10 cellular contexts compared by ENCODE assay signal in the genomic region with DNA sequence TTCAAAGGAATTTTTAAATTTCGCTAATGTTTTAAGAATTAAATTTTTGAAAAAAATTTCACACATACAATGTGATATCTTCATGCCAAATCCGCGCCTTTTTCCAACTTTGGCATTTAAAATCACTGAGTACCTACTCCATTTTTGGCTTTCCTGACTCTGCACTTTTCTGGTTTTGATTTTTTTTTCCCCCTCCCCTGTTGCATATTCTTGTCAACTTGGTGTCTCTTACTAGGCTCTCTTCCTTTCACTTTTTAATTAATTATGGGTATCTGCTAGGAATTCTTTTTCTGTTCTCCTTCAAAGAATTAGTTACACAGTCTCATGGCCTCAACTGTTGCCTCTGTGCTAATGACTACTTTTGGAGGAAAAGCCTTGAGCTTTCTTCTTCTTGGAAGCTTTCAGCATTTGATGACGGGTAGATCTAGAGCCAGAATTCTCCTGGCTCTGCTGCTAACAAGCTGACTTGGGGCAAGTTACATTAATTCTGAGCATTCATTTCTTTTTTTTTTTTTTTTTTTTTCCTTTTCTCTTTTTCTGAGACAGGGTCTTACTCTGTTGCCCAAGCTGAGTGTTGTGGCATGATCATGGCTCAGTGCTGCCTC. TPM values are rescaled to one million over a fixed set of nuclear protein-coding genes. Genes with fewer than 3 reads are reported as not detected.
DNase-seq lines count a peak whose midpoint lies in the region; ATAC-seq and TF ChIP-seq lines count a peak whose summit lies in the region.
"Had no signal": no experiment of that assay in that cellular context is flagged by ENCODE, and none has a peak within 500 bp of the region (broad histone marks: within the 10 kb centered on the region; RNA-seq: fewer than 3 reads in every experiment).

No MANE protein-coding gene starts in this region.

- H3K27ac Mint-ChIP-seq in Calu3 (ENCODE audit: unreplicated experiment) (no peak overlapping the region), endodermal cell (no peak overlapping the region)
- no peak overlapping the region for H3K27ac Mint-ChIP-seq in stimulated activated naive B cell treated with anti-CD40 and anti-IgM and Interleukin-4, amounts not matched to agents 10 μg/mL and 1 μg/mL and 100 μg/mL, for 72 hours

- H3K4me3 ChIP-seq in HUES48 (ENCODE audit: low read depth, low read length) (peak overlapping the region; percentile 91; the same call in 1 of the 2 replicates), endodermal cell (ENCODE audit: low read length) (peak overlapping the region; percentile 95), neuron (ENCODE audit: low read length) (peak overlapping the region; percentile 69)
- H3K4me3 ChIP-seq: lung had no signal

- CTCF ChIA-PET in Calu3 (lab: Charles Lee), result interaction anchor here (0.7 kb wide), 1 partner anchor 186 kb away, joined by 3 read pairs; a partner anchor contains a TSS

- no TSS peak for BruUV-seq in Calu3 (replicated peaks; lab: Mats Ljungman, UMichigan)

- no peak overlapping the region for H3K27ac ChIP-seq in HUES48 (ENCODE audit: low read depth, low read length)
- H3K27ac ChIP-seq in endodermal cell (ENCODE audit: low read depth, low read length), result no peak overlapping the region

- H3K36me3 ChIP-seq in HUES48 (ENCODE audit: control insufficient read depth, insufficient read depth, low read length) (peaks cover 8% of the 10 kb centered on the region), endodermal cell (ENCODE audit: control insufficient read depth, insufficient read depth, low read length) (peaks cover 45% of the 10 kb centered on the region), neuron (ENCODE audit: insufficient read depth, low read length) (peaks cover 4% of the 10 kb centered on the region)

- H3K27me3 ChIP-seq in HUES48 (ENCODE audit: control insufficient read depth, insufficient read depth, low read length) (no peaks in the 10 kb centered on the region), endodermal cell (ENCODE audit: control insufficient read depth, insufficient read depth, low read length, poor library complexity, severe bottlenecking) (no peaks in the 10 kb centered on the region), neuron (ENCODE audit: insufficient read depth, low read length) (no peaks in the 10 kb centered on the region)

- H3K9ac ChIP-seq in HUES48 (ENCODE audit: low read depth, low read length), result no peak overlapping the region
- H3K9ac ChIP-seq in endodermal cell (ENCODE audit: extremely low read depth, low read length, poor library complexity, severe bottlenecking), result peak overlapping the region; percentile 84

- DNase-seq in Calu3, result no peak
- DNase-seq in endodermal cell, result no peak
- DNase-seq in ACHN, result no peak
- DNase-seq in stimulated activated naive B cell treated with anti-CD40 and anti-IgM and Interleukin-4, amounts not matched to agents 10 μg/mL and 1 μg/mL and 100 μg/mL, for 72 hours, result no peak
- DNase-seq in KG1 (lab: John Stamatoyannopoulos, UW), result no peak
- DNase-seq: cerebellar nuclear complex, EL had no signal

- 76 to 100% methylated on average over 3 to 4 of the region's 4 CpGs for WGBS in endodermal cell (ENCODE audit: insufficient coverage in 1 of 2, insufficient read length in 1 of 2), 2 experiments

- H3K36me3 Mint-ChIP-seq in Calu3 (ENCODE audit: insufficient read depth, unreplicated experiment), result peaks cover 19% of the 10 kb centered on the region
- H3K36me3 Mint-ChIP-seq in endodermal cell (ENCODE audit: low read depth), result peaks cover 42% of the 10 kb centered on the region
- peaks cover 21 to 27% of the 10 kb centered on the region in 2 donors for H3K36me3 Mint-ChIP-seq in stimulated activated naive B cell treated with anti-CD40 and anti-IgM and Interleukin-4, amounts not matched to agents 10 μg/mL and 1 μg/mL and 100 μg/mL, for 72 hours

- in situ Hi-C loops in ACHN (cut with HindIII; ENCODE audit: low pct_ligation_motif_present, low pct_unique_long_range_greater_than_20kb, low sequenced_read_pairs), result no loop called here

- ATAC-seq in stimulated activated naive B cell treated with anti-CD40 and anti-IgM and Interleukin-4, amounts not matched to agents 10 μg/mL and 1 μg/mL and 100 μg/mL, for 72 hours (replicated peaks), result no peak

- H3K9me3 ChIP-seq in HUES48 (ENCODE audit: control insufficient read depth, insufficient read depth, low read length) (no peaks in the 10 kb centered on the region; the same call in 1 of the 2 replicates), endodermal cell (ENCODE audit: control insufficient read depth, low read length) (peaks cover 33% of the 10 kb centered on the region), neuron (ENCODE audit: low read length) (no peaks in the 10 kb centered on the region)

- H3K27me3 Mint-ChIP-seq in Calu3 (ENCODE audit: unreplicated experiment) (no peaks in the 10 kb centered on the region), endodermal cell (ENCODE audit: insufficient read depth) (no peaks in the 10 kb centered on the region)
- H3K27me3 Mint-ChIP-seq in stimulated activated naive B cell treated with anti-CD40 and anti-IgM and Interleukin-4, amounts not matched to agents 10 μg/mL and 1 μg/mL and 100 μg/mL, for 72 hours, result no peaks in the 10 kb centered on the region

- intact Hi-C loops in Calu3 (cut with micrococcal nuclease; ENCODE audit: unreplicated experiment), result no loop called here

- H3K4me3 Mint-ChIP-seq in Calu3 (ENCODE audit: low read depth, unreplicated experiment), result peak overlapping the region; percentile 13
- peak overlapping the region; percentile 82 for H3K4me3 Mint-ChIP-seq in endodermal cell
- H3K4me3 Mint-ChIP-seq in stimulated activated naive B cell treated with anti-CD40 and anti-IgM and Interleukin-4, amounts not matched to agents 10 μg/mL and 1 μg/mL and 100 μg/mL, for 72 hours, result peak overlapping the region in 1 of 2 donors; percentile 0

- H3K4me1 ChIP-seq in HUES48 (ENCODE audit: control insufficient read depth, insufficient read depth, low read length) (peaks cover 13% of the 10 kb centered on the region), endodermal cell (ENCODE audit: control insufficient read depth, insufficient read depth, low read length) (peaks cover under 1% of the 10 kb centered on the region), neuron (ENCODE audit: insufficient read depth, low read length) (peaks cover 16% of the 10 kb centered on the region)

- H3K4me1 Mint-ChIP-seq in Calu3 (ENCODE audit: low read depth, unreplicated experiment) (peaks cover 15% of the 10 kb centered on the region), endodermal cell (peaks cover 22% of the 10 kb centered on the region)
- H3K4me1 Mint-ChIP-seq in stimulated activated naive B cell treated with anti-CD40 and anti-IgM and Interleukin-4, amounts not matched to agents 10 μg/mL and 1 μg/mL and 100 μg/mL, for 72 hours, result peaks cover 14 to 20% of the 10 kb centered on the region in 2 donors

- H3K9me3 Mint-ChIP-seq in Calu3 (ENCODE audit: low read depth, unreplicated experiment) (no peaks in the 10 kb centered on the region), endodermal cell (peaks cover 23% of the 10 kb centered on the region)
- H3K9me3 Mint-ChIP-seq in stimulated activated naive B cell treated with anti-CD40 and anti-IgM and Interleukin-4, amounts not matched to agents 10 μg/mL and 1 μg/mL and 100 μg/mL, for 72 hours, result no peaks in the 10 kb centered on the region

- TF ChIP-seq CTCF in Calu3 (IDR thresholded peaks at IDR 0.05; ENCODE audit: unreplicated experiment) (no peak), endodermal cell (conservative IDR thresholded peaks at IDR 0.05) (no peak)

- H2AFZ ChIP-seq in neuron (ENCODE audit: low read depth, low read length), result peak overlapping the region; percentile 21

RNA-seq across cellular contexts. Expression of a gene that starts 1.8 kb away (rescaled TPM):
- total RNA-seq in Calu3 (2022) (9.0 and 10.9 TPM in 2 replicates), endodermal cell (100 to 1,000 TPM in 1 of 2 donors, 10 to 100 TPM in 1; 89.2 to 102 TPM)
- 27.8 TPM for polyA plus RNA-seq in endodermal cell (2013, experiment 1 of 2)
- 36.9 TPM for polyA plus RNA-seq in endodermal cell (2013, experiment 2 of 2)
